Comparison of ENCODE assay signal across 13 cellular contexts in the genomic region with DNA sequence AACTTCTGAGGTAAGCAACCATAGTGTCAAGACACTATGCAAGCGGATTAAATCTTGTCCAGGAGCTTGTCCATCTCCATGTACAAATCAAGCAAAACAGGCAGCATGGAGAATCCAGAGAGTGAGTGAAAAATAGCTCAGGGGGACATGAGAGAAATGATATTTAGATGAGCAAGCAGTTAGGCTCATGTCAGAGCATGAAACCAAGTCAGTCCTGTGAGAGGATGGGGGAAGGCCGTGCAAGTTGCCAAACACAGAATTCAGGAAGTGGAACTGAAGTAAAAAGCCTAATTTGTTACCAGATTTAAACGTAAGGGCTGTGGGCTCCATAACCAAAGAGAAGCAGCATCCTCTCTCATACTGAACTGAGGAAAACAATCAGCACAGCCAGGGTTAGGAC.
"Had no signal": no experiment of that assay in that cellular context is flagged by ENCODE, and none has a peak within 500 bp of the region (broad histone marks: within the 10 kb centered on the region; RNA-seq: fewer than 3 reads in every experiment).

No MANE protein-coding gene starts in this region.

- ATAC-seq: activated CD8-positive, alpha-beta memory T cell treated with anti-CD3 and anti-CD28 coated beads, Interleukin-2, amount 10 ng/mL, durations not matched to agents 7 days and 5 days; heart right ventricle; left lobe of liver had no signal

- DNase-seq: activated CD4-positive, alpha-beta T cell treated with anti-CD3 and anti-CD28 coated beads for 1 hour; activated CD4-positive, alpha-beta T cell treated with anti-CD3 and anti-CD28 coated beads, Interleukin-2, amount 50 U/mL, for 48 hours; activated CD8-positive, alpha-beta memory T cell treated with anti-CD3 and anti-CD28 coated beads, Interleukin-2, amount 10 ng/mL, durations not matched to agents 7 days and 5 days; activated gamma-delta T cell treated with Interleukin-2 at 50 U/mL for 16 hours; activated naive CD8-positive, alpha-beta T cell treated with anti-CD3 and anti-CD28 coated beads for 36 hours; activated T-cell treated with anti-CD3 and anti-CD28 coated beads, Interleukin-2, amount 50 U/mL, for 48 hours; dorsolateral prefrontal cortex; heart right ventricle; stimulated activated CD4-positive, alpha-beta T cell treated with anti-CD3 and anti-CD28 coated beads, Interleukin-15, amount 100 ng/mL, for 24 hours; stimulated activated CD4-positive, alpha-beta T cell treated with anti-CD3 and anti-CD28 coated beads, Interleukin-4, amount 100 ng/mL, for 24 hours had no signal

- H3K36me3 ChIP-seq: heart right ventricle had no signal

- FAIRE-seq: frontal cortex, islet of Langerhans had no signal

- H3K27ac ChIP-seq: dorsolateral prefrontal cortex, heart right ventricle had no signal

- H3K27me3 ChIP-seq: heart right ventricle had no signal

- H3K4me1 ChIP-seq: heart right ventricle had no signal

- H3K4me3 ChIP-seq: dorsolateral prefrontal cortex, heart right ventricle had no signal
